ENCODE assay signal across 1 cellular context in genomic region chr10:100670828-100671479, GRCh38.
TF ChIP-seq lines count a peak whose summit lies in the region.

No MANE protein-coding gene starts in this region.

TF ChIP-seq in K562, 482 proteins besides CTCF, POLR2A, EP300 and RAD21 (continued from another document):
- TF ChIP-seq ZHX1 (conservative IDR thresholded peaks at IDR 0.05; ENCODE audit: low read length), result no peak
- no peak for TF ChIP-seq ZNF586 (CRISPR knock-in tag; conservative IDR thresholded peaks at IDR 0.05)
- TF ChIP-seq ADNP (tag; IDR thresholded peaks at IDR 0.05), result peak; percentile 65; the same call in 1 of the 2 replicates
- TF ChIP-seq SREBF2 (CRISPR knock-in tag; IDR thresholded peaks at IDR 0.05), result no peak
- no peak for TF ChIP-seq JUND (IDR thresholded peaks at IDR 0.05; ENCODE audit: borderline replicate concordance, low read depth, low read length)
- TF ChIP-seq JUND (tag; IDR thresholded peaks at IDR 0.05; ENCODE audit: borderline replicate concordance, low read depth, low read length), result no peak
- peak in 1 of 3 experiments; percentile 30 for TF ChIP-seq YY1 (IDR thresholded peaks at IDR 0.05; ENCODE audit: borderline replicate concordance in 1 of 3, control insufficient read depth in 1 of 3, extremely low read depth in 1 of 3, insufficient read depth in 3 of 3, insufficient read length in 1 of 3, insufficient replicate concordance in 2 of 3, low read depth in 1 of 3, low read length in 2 of 3)
- TF ChIP-seq CREB3L1 (IDR thresholded peaks at IDR 0.05; ENCODE audit: borderline replicate concordance, low read depth), result no peak
- TF ChIP-seq POLR3A (IDR thresholded peaks at IDR 0.05; ENCODE audit: borderline replicate concordance, extremely low read depth, insufficient read depth, insufficient read length), result no peak
- peak in 1 of 2 experiments; percentile 87; a peak in 2 of 4 replicates for TF ChIP-seq RCOR1 (IDR thresholded peaks at IDR 0.05; ENCODE audit: borderline replicate concordance in 1 of 2, low read depth in 2 of 2, low read length in 2 of 2)
- TF ChIP-seq NFRKB (IDR thresholded peaks at IDR 0.05; ENCODE audit: low read depth), result no peak
- TF ChIP-seq REST (CRISPR knock-in tag; IDR thresholded peaks at IDR 0.05; ENCODE audit: low read depth), result 0 out of 2 replicates have a peak, but pooled peaks have one; percentile 28
TF ChIP-seq in K562: peak in this region for 21.
